31 cellular contexts compared by ENCODE assay signal in the genomic region with DNA sequence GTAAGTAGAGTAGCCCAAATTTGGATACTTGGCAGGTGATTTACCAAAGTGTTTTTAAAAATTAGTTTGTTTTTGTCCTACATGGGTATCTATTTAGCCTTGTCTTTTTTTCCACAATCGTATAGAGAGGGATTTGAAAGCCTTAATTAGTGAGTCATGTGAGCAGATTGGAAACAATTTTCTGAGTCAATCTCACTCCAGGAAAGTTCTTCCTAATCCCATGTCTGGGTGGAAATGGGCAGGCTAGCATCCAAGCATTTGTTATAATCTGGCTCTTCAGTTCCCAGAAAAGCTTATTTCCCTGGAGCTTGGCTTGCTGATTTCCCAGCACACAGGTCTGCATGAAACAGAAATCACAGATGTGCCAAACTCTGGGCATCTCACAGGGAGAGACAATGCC.
"Had no signal": no experiment of that assay in that cellular context is flagged by ENCODE, and none has a peak within 500 bp of the region (broad histone marks: within the 10 kb centered on the region; RNA-seq: fewer than 3 reads in every experiment).

No MANE protein-coding gene starts in this region.

- H3K36me3 ChIP-seq: esophagus muscularis mucosa, gastroesophageal sphincter, heart left ventricle, neutrophil, pancreas, tibial artery had no signal

- H3K9me3 Mint-ChIP-seq: neural crest cell; stimulated activated naive CD8-positive, alpha-beta T cell treated with anti-CD3 and anti-CD28 coated beads, Interleukin-15, amount 100 ng/mL, for 72 hours; type B pancreatic cell had no signal

- ATAC-seq: foreskin keratinocyte; gastroesophageal sphincter; heart left ventricle; left lobe of liver; mucosa of descending colon; natural killer cell treated with Interleukin-12 subunit alpha and Interleukin-12 subunit beta and Interleukin-15 and Interleukin-18, amount 100 ng/mL, for 72 hours; pancreas; sciatic nerve; stimulated activated naive CD8-positive, alpha-beta T cell treated with anti-CD3 and anti-CD28 coated beads, Interleukin-15, amount 100 ng/mL, for 72 hours had no signal

- FAIRE-seq: endothelial cell of umbilical vein, kidney, pancreas had no signal

- H3K27me3 Mint-ChIP-seq: naive B cell; natural killer cell treated with Interleukin-12 subunit alpha and Interleukin-12 subunit beta and Interleukin-15 and Interleukin-18, amount 100 ng/mL, for 72 hours; stimulated activated naive CD8-positive, alpha-beta T cell treated with anti-CD3 and anti-CD28 coated beads, Interleukin-15, amount 100 ng/mL, for 72 hours; type B pancreatic cell had no signal

- H3K27ac Mint-ChIP-seq: mesothelial cell of epicardium; naive B cell; natural killer cell treated with Interleukin-12 subunit alpha and Interleukin-12 subunit beta and Interleukin-15 and Interleukin-18, amount 100 ng/mL, for 72 hours; progenitor cell of endocrine pancreas; stimulated activated naive CD8-positive, alpha-beta T cell treated with anti-CD3 and anti-CD28 coated beads, Interleukin-15, amount 100 ng/mL, for 72 hours; type B pancreatic cell had no signal

- DNase-seq: dermis blood vessel endothelial cell; effector memory CD4-positive, alpha-beta T cell; foreskin keratinocyte; heart left ventricle; kidney; mesenchymal stem cell; mucosa of descending colon; naive B cell; pancreas; stimulated activated CD4-positive, alpha-beta T cell treated with anti-CD3 and anti-CD28 coated beads, Interleukin-12 subunit alpha, Interleukin-12 subunit beta, amount 100 ng/mL, for 4 hours; stimulated activated CD4-positive, alpha-beta T cell treated with anti-CD3 and anti-CD28 coated beads, Interleukin-1b, Interleukin-23, amount 100 ng/mL, for 48 hours; stimulated activated CD4-positive, alpha-beta T cell treated with anti-CD3 and anti-CD28 coated beads, Interleukin-4, amount 100 ng/mL, for 1 hour; stimulated activated CD8-positive, alpha-beta memory T cell treated with anti-CD3 and anti-CD28 coated beads, Interleukin-4, amount 100 ng/mL, for 48 hours; stimulated activated naive CD4-positive, alpha-beta T cell; stimulated activated naive CD8-positive, alpha-beta T cell treated with anti-CD3 and anti-CD28 coated beads, Interleukin-15, amount 100 ng/mL, for 72 hours; tibial artery had no signal

- H3K79me2 ChIP-seq: hepatocyte had no signal

- H3K27me3 ChIP-seq: esophagus muscularis mucosa, gastroesophageal sphincter, heart left ventricle, hepatocyte, neutrophil, pancreas, tibial artery had no signal

- H3K4me3 Mint-ChIP-seq: mesothelial cell of epicardium; naive B cell; natural killer cell treated with Interleukin-12 subunit alpha and Interleukin-12 subunit beta and Interleukin-15 and Interleukin-18, amount 100 ng/mL, for 72 hours; neural crest cell; stimulated activated naive CD8-positive, alpha-beta T cell treated with anti-CD3 and anti-CD28 coated beads, Interleukin-15, amount 100 ng/mL, for 72 hours; type B pancreatic cell had no signal

- H3K4me1 ChIP-seq: esophagus muscularis mucosa, foreskin keratinocyte, gastroesophageal sphincter, heart left ventricle, pancreas, tibial artery had no signal

- H2AFZ ChIP-seq: hepatocyte had no signal

- H3K27ac ChIP-seq: coronary artery, esophagus muscularis mucosa, foreskin keratinocyte, gastroesophageal sphincter, heart left ventricle, hepatocyte, neutrophil, pancreas, tibial artery had no signal

- H3K36me3 Mint-ChIP-seq: mesothelial cell of epicardium; naive B cell; natural killer cell treated with Interleukin-12 subunit alpha and Interleukin-12 subunit beta and Interleukin-15 and Interleukin-18, amount 100 ng/mL, for 72 hours; type B pancreatic cell had no signal

- H3K4me1 Mint-ChIP-seq: mesothelial cell of epicardium; naive B cell; neural crest cell; stimulated activated naive CD8-positive, alpha-beta T cell treated with anti-CD3 and anti-CD28 coated beads, Interleukin-15, amount 100 ng/mL, for 72 hours had no signal

- H3K9me3 ChIP-seq: esophagus muscularis mucosa, gastroesophageal sphincter, heart left ventricle, mucosa of descending colon, neutrophil, pancreas, tibial artery had no signal

- H3K4me3 ChIP-seq: coronary artery, esophagus muscularis mucosa, gastroesophageal sphincter, heart left ventricle, hepatocyte, lung, mucosa of descending colon, pancreas, smooth muscle cell, tibial artery had no signal

- H3K4me2 ChIP-seq: hepatocyte, smooth muscle cell had no signal
